Comparison of ENCODE assay signal across 8 cellular contexts in genomic region chr4:73573794-73574528, GRCh38. TPM values are rescaled to one million over a fixed set of nuclear protein-coding genes. Genes with fewer than 3 reads are reported as not detected.
DNase-seq lines count a peak whose midpoint lies in the region; ATAC-seq and TF ChIP-seq lines count a peak whose summit lies in the region.

No MANE protein-coding gene starts in this region.

- DNase-seq in activated CD8-positive, alpha-beta memory T cell treated with anti-CD3 and anti-CD28 coated beads, Interleukin-2, amount 50 U/mL, for 48 hours = peak; percentile 53
- DNase-seq in activated CD8-positive, alpha-beta memory T cell treated with anti-CD3 and anti-CD28 coated beads for 24 hours = no peak
- peak; percentile 77 for DNase-seq in NT2/D1 (ENCODE audit: low read depth, low spot score)
- peak; percentile 51 to 60 for DNase-seq in breast epithelium (ENCODE audit: low spot score in 2 of 2)
- DNase-seq in kidney glomerular epithelial cell (lab: John Stamatoyannopoulos, UW) = peak; percentile 46
- peak; percentile 53 for DNase-seq in stromal cell of bone marrow (ENCODE audit: low read depth)

- H3K9me3 ChIP-seq in NT2/D1 (ENCODE audit: insufficient read depth, low read length) (no peaks in the 10 kb centered on the region), breast epithelium (no peaks in the 10 kb centered on the region)

- no peak for TF ChIP-seq EP300 in Ishikawa (IDR thresholded peaks at IDR 0.05; ENCODE audit: borderline replicate concordance)

- H3K36me3 ChIP-seq in NT2/D1 (ENCODE audit: insufficient read depth, insufficient read length, low read length) (no peaks in the 10 kb centered on the region), breast epithelium (no peaks in the 10 kb centered on the region)

- peak; percentile 98 for TF ChIP-seq RAD21 in Ishikawa (IDR thresholded peaks at IDR 0.05; ENCODE audit: low read depth)

- no peak overlapping the region for H3K9ac ChIP-seq in NT2/D1 (ENCODE audit: insufficient read length, low read depth)

- no peaks in the 10 kb centered on the region for H3K27me3 ChIP-seq in NT2/D1 (ENCODE audit: insufficient read depth, insufficient read length)
- no peaks in the 10 kb centered on the region for H3K27me3 ChIP-seq in breast epithelium

- TF ChIP-seq POLR2A in breast epithelium (IDR thresholded peaks at IDR 0.05) = no peak

- peak; percentile 44 to 75 (median 52) for TF ChIP-seq CTCF in breast epithelium (IDR thresholded peaks at IDR 0.05)

- peaks cover 4% of the 10 kb centered on the region for H3K4me1 ChIP-seq in NT2/D1 (ENCODE audit: insufficient read depth, insufficient read length)
- H3K4me1 ChIP-seq in breast epithelium = no peaks in the 10 kb centered on the region

- peak; percentile 92 for ATAC-seq in GM21723 (IDR thresholded peaks at IDR 0.05; ENCODE audit: unreplicated experiment)

- H3K4me3 ChIP-seq in NT2/D1 (ENCODE audit: insufficient read length, low read depth) (no peak overlapping the region), breast epithelium (no peak overlapping the region)

- no peak overlapping the region for H3K27ac ChIP-seq in breast epithelium

- intact Hi-C loops in breast epithelium (cut with DNase I; ENCODE audit: low total_unique reads) = no loop called here

TF ChIP-seq in Ishikawa, 13 proteins besides CTCF, POLR2A, EP300 and RAD21:
- TF ChIP-seq TCF12 (IDR thresholded peaks at IDR 0.05; ENCODE audit: low read depth) (no peak), ZBTB7A (IDR thresholded peaks at IDR 0.05; ENCODE audit: low read depth) (0 out of 2 replicates have a peak, but pooled peaks have one; percentile 57)

RNA-seq across cellular contexts. Expression of gene RASSF6, which starts 46.3 kb away (rescaled TPM):
- total RNA-seq in breast epithelium = 10 to 100 TPM in 1 of 3 donors, 1 to 10 TPM in 1, not detected in 1; 4.6 to 11.7 TPM
